8 cellular contexts compared by ENCODE assay signal in the genomic region with DNA sequence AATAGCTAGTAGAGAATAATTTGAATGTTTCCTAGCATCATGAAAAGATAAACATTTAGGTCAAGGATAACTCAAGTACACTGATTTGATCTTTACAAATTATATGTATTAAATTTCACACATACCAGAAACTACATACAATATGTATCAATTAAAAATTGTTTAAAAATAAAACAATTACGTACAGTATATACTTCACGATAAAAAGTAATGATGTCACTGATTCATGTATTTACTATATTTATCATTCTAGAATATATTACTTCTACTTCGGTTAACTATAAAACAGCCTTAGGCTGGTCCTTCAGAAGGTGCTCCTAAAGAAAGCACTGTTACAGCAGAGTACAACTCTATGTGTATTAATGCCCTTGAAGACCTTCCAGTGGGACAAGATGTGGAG.
"Had no signal": no experiment of that assay in that cellular context is flagged by ENCODE, and none has a peak within 500 bp of the region (broad histone marks: within the 10 kb centered on the region; RNA-seq: fewer than 3 reads in every experiment).

No MANE protein-coding gene starts in this region.

- ATAC-seq: GM23338 had no signal

- H2AFZ ChIP-seq: GM23338 had no signal

- FAIRE-seq: H1, H54, HTR-8/SVneo had no signal

- H3K4me3 ChIP-seq: GM23338 had no signal

- DNase-seq: H9, HCEC 1CT, HFFc6, KBM-7 had no signal

- H3K4me2 ChIP-seq: GM23338 had no signal
